Comparison of ENCODE assay signal across 8 cellular contexts in the genomic region with DNA sequence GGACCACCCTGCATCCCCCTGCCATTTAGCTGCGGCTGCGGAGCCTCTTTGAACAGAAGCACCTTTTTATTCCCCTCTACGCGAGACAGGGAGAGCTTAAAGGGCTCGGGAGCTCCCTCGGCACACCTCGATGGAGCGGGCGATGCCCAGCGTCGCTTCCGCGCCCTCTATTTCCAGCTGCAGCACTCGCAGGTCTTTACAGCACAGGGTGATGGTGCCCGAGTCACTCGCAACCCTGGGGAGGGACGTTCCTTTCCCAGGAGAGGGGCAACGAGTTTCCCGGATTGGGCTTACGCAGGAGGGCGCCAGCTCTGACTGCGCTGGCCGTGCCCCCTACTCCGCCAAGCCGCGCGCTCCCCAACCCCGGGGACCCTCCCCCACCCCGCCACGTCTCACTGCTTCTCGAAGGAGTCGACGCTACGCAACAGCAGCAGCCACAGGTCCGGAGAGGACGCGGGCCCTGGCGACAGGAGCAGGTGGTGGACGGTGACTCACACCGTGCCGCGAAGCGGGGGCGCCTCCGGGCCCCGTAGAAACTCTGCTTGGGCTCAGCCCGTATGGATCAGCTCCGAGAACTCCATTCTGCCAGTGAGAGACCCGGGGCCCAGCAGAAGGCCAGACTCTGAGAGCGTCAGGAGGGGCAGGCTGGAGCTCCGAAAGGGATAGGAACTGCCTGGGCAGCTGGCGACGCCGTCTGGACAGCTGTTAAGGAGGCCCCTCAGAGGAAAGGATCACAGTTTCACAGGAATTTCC. TPM values are rescaled to one million over a fixed set of nuclear protein-coding genes. Genes with fewer than 3 reads are reported as not detected.
DNase-seq lines count a peak whose midpoint lies in the region; ATAC-seq and TF ChIP-seq lines count a peak whose summit lies in the region.

No MANE protein-coding gene starts in this region.

- TF ChIP-seq POLR2A in GM18951 (IDR thresholded peaks at IDR 0.05; ENCODE audit: extremely low read depth, insufficient read depth, insufficient read length), result peak; percentile 47

- peak overlapping the region; percentile 36 for H3K27ac ChIP-seq in BLaER1
- peak overlapping the region; percentile 26 for H3K27ac ChIP-seq in cardiac muscle cell

- DNase-seq in NCI-H2171 treated with DMSO at 0.1 percent for 48 hours (lab: John Stamatoyannopoulos, UW) (peak; percentile 64), cardiac muscle cell (ENCODE audit: low read depth in 1 of 2, low spot score in 1 of 2) (peak; percentile 44 to 56), occipital lobe (lab: John Stamatoyannopoulos, UW) (peak; percentile 45), cerebellum (ENCODE audit: low spot score) (no peak)
- peak; percentile 44 for DNase-seq in activated naive CD4-positive, alpha-beta T cell treated with anti-CD3 and anti-CD28 coated beads, Interleukin-2, amount 50 U/mL, for 16 hours

- TF ChIP-seq CTCF in cardiac muscle cell (IDR thresholded peaks at IDR 0.05; ENCODE audit: low read depth, low read length), result no peak

- H3K9me3 ChIP-seq in BLaER1, result no peaks in the 10 kb centered on the region
- H3K9me3 ChIP-seq in cardiac muscle cell (ENCODE audit: low read depth), result no peaks in the 10 kb centered on the region

- ATAC-seq in HG03139 (IDR thresholded peaks at IDR 0.05; ENCODE audit: unreplicated experiment), result no peak

- H3K27me3 ChIP-seq in BLaER1, result no peaks in the 10 kb centered on the region
- H3K27me3 ChIP-seq in cardiac muscle cell, result no peaks in the 10 kb centered on the region

- H3K36me3 ChIP-seq in BLaER1 (no peaks in the 10 kb centered on the region), cardiac muscle cell (no peaks in the 10 kb centered on the region)

- peak overlapping the region; percentile 97 for H3K4me2 ChIP-seq in BLaER1

- in situ Hi-C loops in GM18951 (cut with MboI; ENCODE audit: low sequenced_read_pairs, unreplicated experiment), result no loop called here

- peak overlapping the region; percentile 72 for H3K4me3 ChIP-seq in BLaER1
- H3K4me3 ChIP-seq in cardiac muscle cell, result peak overlapping the region; percentile 42

- no peaks in the 10 kb centered on the region for H4K20me1 ChIP-seq in BLaER1

- H3K4me1 ChIP-seq in BLaER1 (peaks cover 52% of the 10 kb centered on the region), cardiac muscle cell (ENCODE audit: low read depth) (peaks cover 10% of the 10 kb centered on the region)

- peak overlapping the region; percentile 74 for H3K9ac ChIP-seq in BLaER1

RNA-seq across cellular contexts. Expression of a gene that starts 5.8 kb away (rescaled TPM):
- total RNA-seq in cardiac muscle cell (1.4 and 2.1 TPM in 2 replicates), occipital lobe (2.0 TPM), cerebellum (0.54 TPM)
- polyA plus RNA-seq in cardiac muscle cell, result 1.2 and 4.6 TPM in 2 replicates

RNA-seq across cellular contexts. Expression of a gene that starts 9.9 kb away (rescaled TPM):
- total RNA-seq in cardiac muscle cell (0.18 TPM in 1 of 2 replicates, not detected in the other), occipital lobe (not detected), cerebellum (0.64 TPM)
- 0.16 TPM in 1 of 2 replicates, not detected in the other for polyA plus RNA-seq in cardiac muscle cell

RNA-seq across cellular contexts. Expression of a gene that starts 19.0 kb away (rescaled TPM):
- total RNA-seq in cardiac muscle cell (165 and 227 TPM in 2 replicates), occipital lobe (79.7 TPM), cerebellum (64.5 TPM)
- polyA plus RNA-seq in cardiac muscle cell, result 239 and 243 TPM in 2 replicates

RNA-seq across cellular contexts. Expression of a gene that starts 19.0 kb away (rescaled TPM):
- total RNA-seq in cardiac muscle cell (24.1 and 26.2 TPM in 2 replicates), occipital lobe (9.8 TPM), cerebellum (22.2 TPM)
- 36.8 and 38.0 TPM in 2 replicates for polyA plus RNA-seq in cardiac muscle cell

RNA-seq across cellular contexts. Expression of a gene that starts 32.3 kb away (rescaled TPM):
- total RNA-seq in cardiac muscle cell (not detected in 2 replicates), occipital lobe (not detected), cerebellum (not detected)
- polyA plus RNA-seq in cardiac muscle cell, result 0.64 and 0.72 TPM in 2 replicates
